ENCODE assay signal across 8 cellular contexts in genomic region chr3:156673732-156674045, GRCh38. TPM values are rescaled to one million over a fixed set of nuclear protein-coding genes. Genes with fewer than 3 reads are reported as not detected.
DNase-seq lines count a peak whose midpoint lies in the region; ATAC-seq and TF ChIP-seq lines count a peak whose summit lies in the region.

No MANE protein-coding gene starts in this region.

- H3K4me3 ChIP-seq in left ventricle myocardium inferior (peak overlapping the region; percentile 81), mammary epithelial cell (replicated peaks in 1 of 3; ENCODE audit: insufficient read depth in 1 of 3, low read depth in 2 of 3, low read length in 3 of 3) (peak overlapping the region; percentile 61 to 76 (median 62)), mucosa of descending colon (peak overlapping the region; percentile 86)

- H2AFZ ChIP-seq in mammary epithelial cell (ENCODE audit: low read depth, low read length) = peak overlapping the region; percentile 93

- H4K20me1 ChIP-seq in mammary epithelial cell (ENCODE audit: insufficient read depth, low read length) = no peaks in the 10 kb centered on the region

- TF ChIP-seq CTCF in left ventricle myocardium inferior (IDR thresholded peaks at IDR 0.05; ENCODE audit: borderline replicate concordance) = no peak
- TF ChIP-seq CTCF in mammary epithelial cell (conservative IDR thresholded peaks at IDR 0.05 in 1 of 2, IDR thresholded peaks at IDR 0.05 in 1 of 2; ENCODE audit: extremely low read depth in 1 of 2, insufficient read depth in 1 of 2, low read depth in 1 of 2, low read length in 2 of 2) = no peak
- no peak for TF ChIP-seq CTCF in mucosa of descending colon (IDR thresholded peaks at IDR 0.05)

- peaks cover 43% of the 10 kb centered on the region for H3K79me2 ChIP-seq in mammary epithelial cell (ENCODE audit: insufficient read depth, low read length)

- H3K9me3 ChIP-seq in left ventricle myocardium inferior (replicated peaks) (no peaks in the 10 kb centered on the region), mammary epithelial cell (replicated peaks; ENCODE audit: insufficient read depth, low read length) (no peaks in the 10 kb centered on the region), mucosa of descending colon (no peaks in the 10 kb centered on the region)

- peaks cover 52% of the 10 kb centered on the region for H3K4me1 ChIP-seq in left ventricle myocardium inferior
- peaks cover 16% of the 10 kb centered on the region for H3K4me1 ChIP-seq in mammary epithelial cell (ENCODE audit: insufficient read depth, low read length)
- H3K4me1 ChIP-seq in mucosa of descending colon (ENCODE audit: low read depth) = peaks cover 22% of the 10 kb centered on the region

- ATAC-seq in left cardiac atrium = no peak
- no peak for ATAC-seq in mucosa of descending colon

- dilution Hi-C loops in mammary epithelial cell (cut with HindIII; ENCODE audit: low sequenced_read_pairs) = no loop called here

- peak overlapping the region; percentile 96 for H3K9ac ChIP-seq in mammary epithelial cell (ENCODE audit: insufficient read depth, low read length)

- no TSS peak for BruUV-seq in mammary epithelial cell (replicated peaks; lab: Mats Ljungman, UMichigan)

- H3K27me3 ChIP-seq in left ventricle myocardium inferior (ENCODE audit: low read depth) (no peaks in the 10 kb centered on the region), mammary epithelial cell (ENCODE audit: insufficient read depth, low read length) (no peaks in the 10 kb centered on the region)

- in situ Hi-C loops in mammary epithelial cell (cut with MboI; ENCODE audit: low sequenced_read_pairs in 2 of 2) = loop anchor here in 1 of 2 donors (10.0 kb wide), 1 partner anchor 119 kb away; the partner anchor contains the start of gene SSR3

- H3K27ac ChIP-seq in left ventricle myocardium inferior (replicated peaks) = peak overlapping the region; percentile 95
- H3K27ac ChIP-seq in mammary epithelial cell (ENCODE audit: insufficient read depth, low read depth, low read length) = peak overlapping the region; percentile 99

- DNase-seq in left ventricle myocardium inferior (no peak), left cardiac atrium (no peak), mammary epithelial cell (no peak), mucosa of descending colon (no peak), kidney tubule cell (ENCODE audit: low spot score) (no peak), GM19240 (ENCODE audit: insufficient read length, low spot score) (no peak)
- DNase-seq in stimulated activated CD4-positive, alpha-beta T cell treated with anti-CD3 and anti-CD28 coated beads, Interleukin-12 subunit alpha, Interleukin-12 subunit beta, amount 100 ng/mL, for 4 hours = no peak
- DNase-seq in stimulated activated CD4-positive, alpha-beta T cell treated with anti-CD3 and anti-CD28 coated beads, Interleukin-15, amount 100 ng/mL, for 24 hours = no peak

- H3K36me3 ChIP-seq in left ventricle myocardium inferior = peaks cover 11% of the 10 kb centered on the region
- peaks cover 14% of the 10 kb centered on the region for H3K36me3 ChIP-seq in mammary epithelial cell (ENCODE audit: insufficient read depth, low read length)
- H3K36me3 ChIP-seq in mucosa of descending colon (ENCODE audit: low read depth) = peaks cover 4% of the 10 kb centered on the region

- WGBS in mammary epithelial cell (ENCODE audit: low coverage, missing lambda C conversion rate) = 21% methylated on average over 6 of the region's 10 CpGs

- intact Hi-C loops in left ventricle myocardium inferior (cut with micrococcal nuclease) = loop anchor here (5.0 to 10.0 kb wide), 2 partner anchors 119 to 464 kb away; partner anchors contain the start of gene SSR3
- intact Hi-C loops in left cardiac atrium (cut with DNase I) = loop anchor here (2.0 to 10.0 kb wide), 6 partner anchors 56 to 457 kb away; partner anchors contain the start of genes SSR3 (in 2 of the 2) and LEKR1 (in 1 of the 2)
- intact Hi-C loops in mammary epithelial cell (cut with micrococcal nuclease) = loop anchor here (1.0 to 2.0 kb wide), 8 partner anchors 43 to 522 kb away; partner anchors contain the start of gene SSR3
- intact Hi-C loops in mucosa of descending colon (cut with DNase I, micrococcal nuclease) = loop anchor here (5.0 to 10.0 kb wide), 3 partner anchors 119 to 461 kb away; partner anchors contain the start of gene SSR3 (in 1 of the 2)

- CTCF ChIA-PET in mammary epithelial cell (lab: Charles Lee; ENCODE audit: low non-redundant PET) = interaction anchor here (0.5 to 0.7 kb wide), 4 partner anchors 78 to 463 kb away, joined by 3 to 6 read pairs (median 4); no protein-coding TSS in a partner anchor

- peak overlapping the region; percentile 83 for H3K4me2 ChIP-seq in mammary epithelial cell (ENCODE audit: insufficient read depth, low read depth, low read length)

RNA-seq across cellular contexts. Expression of gene TIPARP, which starts 0.7 kb away (rescaled TPM):
- total RNA-seq in left ventricle myocardium inferior (27.2 TPM), left cardiac atrium (10 to 100 TPM; 34.1 to 37.2 TPM), mammary epithelial cell (100 to 1,000 TPM; 171 to 229 TPM), mucosa of descending colon (10 to 100 TPM; 26.4 to 28.6 (median 26.7) TPM)
- polyA plus RNA-seq in mammary epithelial cell = 34.4 TPM
- 196 TPM for polyA minus RNA-seq in mammary epithelial cell
